Comparison of ENCODE assay signal across 8 cellular contexts in genomic region chr18:23585897-23586248, GRCh38. TPM values are rescaled to one million over a fixed set of nuclear protein-coding genes. Genes with fewer than 3 reads are reported as not detected.
A peak's percentile ranks its signal among the peaks of the same experiment; 100 is the strongest.
DNase-seq lines count a peak whose midpoint lies in the region; ATAC-seq, FAIRE-seq and TF ChIP-seq lines count a peak whose summit lies in the region.

No MANE protein-coding gene starts in this region.

- BruUV-seq in GM12878 (replicated peaks; lab: Mats Ljungman, UMichigan) = no TSS peak

- peaks cover 46 to 53% (median 53%) of the 10 kb centered on the region in 3 donors for H3K4me1 Mint-ChIP-seq in CD8-positive, alpha-beta memory T cell

- no peak for TF ChIP-seq POLR2A in GM12878 (IDR thresholded peaks at IDR 0.05; ENCODE audit: low read depth, low read length)

- H2AFZ ChIP-seq in GM12878 (ENCODE audit: control insufficient read depth, low read depth, low read length) = peak overlapping the region; percentile 78

- peak overlapping the region; percentile 82 for H3K4me2 ChIP-seq in GM12878 (ENCODE audit: control insufficient read depth, insufficient read depth)

- no peak for TF ChIP-seq EP300 in GM12878 (IDR thresholded peaks at IDR 0.05; ENCODE audit: borderline replicate concordance in 1 of 2, control insufficient read depth in 1 of 2, low read depth in 2 of 2, low read length in 2 of 2)

- in situ Hi-C loops in GM12878 (cut with MboI) = no loop called here

- H3K4me3 Mint-ChIP-seq in CD8-positive, alpha-beta memory T cell = peak overlapping the region; percentile 94 to 100 (median 97)

- peak overlapping the region; percentile 99 for H3K27ac ChIP-seq in CD8-positive, alpha-beta memory T cell (ENCODE audit: low read depth, low read length)
- H3K27ac ChIP-seq in GM12878 (ENCODE audit: control insufficient read depth, insufficient read depth) (peak overlapping the region; percentile 96), mesodermal cell (ENCODE audit: low read depth, low read length, severe bottlenecking) (peak overlapping the region; percentile 100)

- H3K9me3 ChIP-seq in CD8-positive, alpha-beta memory T cell (ENCODE audit: low read length) = no peaks in the 10 kb centered on the region
- no peaks in the 10 kb centered on the region for H3K9me3 ChIP-seq in GM12878 (replicated peaks; ENCODE audit: control insufficient read depth, insufficient read depth, low read length)
- H3K9me3 ChIP-seq in mesodermal cell (ENCODE audit: control insufficient read depth, low read length) = no peaks in the 10 kb centered on the region

- FAIRE-seq in GM12878 (lab: Jason Lieb, UNC) = no peak

- H4K20me1 ChIP-seq in GM12878 (ENCODE audit: control insufficient read depth, insufficient read depth) = no peaks in the 10 kb centered on the region

- POLR2A ChIA-PET in CD8-positive, alpha-beta memory T cell (lab: Charles Lee) = interaction anchor here (0.9 to 1.4 kb wide), 2 partner anchors 12 to 82 kb away, joined by 3 to 4 read pairs; no protein-coding TSS in a partner anchor
- POLR2A ChIA-PET in GM12878 (lab: Charles Lee) = interaction anchor here (0.6 to 2.8 kb wide), 12 partner anchors 10 to 1485 kb away, joined by 3 to 33 read pairs (median 4); partner anchors contain the start of gene RIOK3

- RAD21 ChIA-PET in GM12878 (lab: Charles Lee; ENCODE audit: unreplicated experiment) = interaction anchor here (0.7 to 2.6 kb wide), 7 partner anchors 28 to 162 kb away, joined by 3 to 22 read pairs (median 4); no protein-coding TSS in a partner anchor

- SMC1A ChIA-PET in GM12878 (lab: Charles Lee; ENCODE audit: uncharacterized antibody, unreplicated experiment) = interaction anchor here (0.6 to 3.2 kb wide), 22 partner anchors 11 to 626 kb away, joined by 3 to 28 read pairs (median 4); no protein-coding TSS in a partner anchor

- H3K9me3 Mint-ChIP-seq in CD8-positive, alpha-beta memory T cell = no peaks in the 10 kb centered on the region

- H3K27ac Mint-ChIP-seq in CD8-positive, alpha-beta memory T cell = peak overlapping the region; percentile 86 to 98 (median 96)

- TF ChIP-seq CTCF in GM12878 (IDR thresholded peaks at IDR 0.05 in 2 of 3, conservative IDR thresholded peaks at IDR 0.05 in 1 of 3; ENCODE audit: control insufficient read depth in 2 of 3, extremely low read depth in 1 of 3, insufficient read depth in 1 of 3, low read depth in 3 of 3, low read length in 3 of 3) = no peak

- H3K79me2 ChIP-seq in GM12878 (ENCODE audit: control insufficient read depth, insufficient read depth, low read length) = peaks cover 43% of the 10 kb centered on the region

- H3K27me3 Mint-ChIP-seq in CD8-positive, alpha-beta memory T cell = peaks cover 0 to 3% of the 10 kb centered on the region in 2 donors

- peak; percentile 26 for ATAC-seq in HG02973 (IDR thresholded peaks at IDR 0.05; ENCODE audit: unreplicated experiment)
- no peak for ATAC-seq in GM12878
- ATAC-seq in HG02588 (IDR thresholded peaks at IDR 0.05; ENCODE audit: unreplicated experiment) = no peak

- CTCF ChIA-PET in CD8-positive, alpha-beta memory T cell (lab: Charles Lee) = interaction anchor here (0.8 to 5.9 kb wide), 9 partner anchors 14 to 87 kb away, joined by 3 to 50 read pairs (median 5); no protein-coding TSS in a partner anchor
- CTCF ChIA-PET in GM12878 (lab: Yijun Ruan, JAX) = interaction anchor here (0.9 to 3.2 kb wide), 14 partner anchors 11 to 161 kb away, joined by 3 to 21 read pairs (median 4); no protein-coding TSS in a partner anchor

- H3K27me3 ChIP-seq in CD8-positive, alpha-beta memory T cell (ENCODE audit: insufficient read depth, low read length, poor library complexity, severe bottlenecking) = no peaks in the 10 kb centered on the region
- H3K27me3 ChIP-seq in GM12878 (replicated peaks in 1 of 2; ENCODE audit: control insufficient read depth in 2 of 2, insufficient read depth in 2 of 2, low read length in 1 of 2) = no peaks in the 10 kb centered on the region

- H3K36me3 Mint-ChIP-seq in CD8-positive, alpha-beta memory T cell = peaks cover 0 to 38% (median 9%) of the 10 kb centered on the region in 3 donors

- WGBS in GM12878 (ENCODE audit: insufficient coverage, insufficient replicate concordance, low lambda C conversion rate, missing lambda C conversion rate) = 3% methylated on average over 14 of the region's 14 CpGs
- whole genome bisulfite sequencing in mesodermal cell (ENCODE audit: insufficient coverage in 2 of 2), 2 experiments = 0% methylated on average over 8 to 12 of the region's 14 CpGs

- intact Hi-C loops in GM12878 (cut with micrococcal nuclease; ENCODE audit: unreplicated experiment) = loop anchor here (2.0 to 5.0 kb wide), 3 partner anchors 33 to 81 kb away; no protein-coding TSS in a partner anchor

- no peak for TF ChIP-seq RAD21 in GM12878 (IDR thresholded peaks at IDR 0.05; ENCODE audit: insufficient read depth, low read depth, low read length)

- peaks cover 46% of the 10 kb centered on the region for H3K4me1 ChIP-seq in CD8-positive, alpha-beta memory T cell (ENCODE audit: insufficient read depth, low read length)
- H3K4me1 ChIP-seq in GM12878 (ENCODE audit: control insufficient read depth, insufficient read depth, low read length) (peaks cover 7% of the 10 kb centered on the region; the same call in 1 of the 2 replicates), mesodermal cell (ENCODE audit: control insufficient read depth, insufficient read depth, low read length, poor library complexity, severe bottlenecking) (peaks cover 16% of the 10 kb centered on the region)

- peak overlapping the region; percentile 87 for H3K9ac ChIP-seq in GM12878 (ENCODE audit: control insufficient read depth, insufficient read depth, low read length)

- H3K36me3 ChIP-seq in CD8-positive, alpha-beta memory T cell (ENCODE audit: insufficient read depth, low read length) = no peaks in the 10 kb centered on the region
- H3K36me3 ChIP-seq in GM12878 (ENCODE audit: control insufficient read depth in 2 of 2, insufficient read depth in 2 of 2, low read length in 1 of 2) (no peaks in the 10 kb centered on the region), mesodermal cell (ENCODE audit: control insufficient read depth, insufficient read depth, low read length) (peaks cover 35% of the 10 kb centered on the region)

- no peak for DNase-seq in CD8-positive, alpha-beta memory T cell
- DNase-seq in GM12878 (ENCODE audit: low read depth, low spot score) (no peak), kidney glomerular epithelial cell (lab: John Stamatoyannopoulos, UW) (no peak), HK-2 (ENCODE audit: unreplicated experiment) (no peak), HT-29 (ENCODE audit: low spot score) (no peak)

- peak overlapping the region; percentile 87 for H3K4me3 ChIP-seq in CD8-positive, alpha-beta memory T cell (ENCODE audit: low read length)
- peak overlapping the region; percentile 91 for H3K4me3 ChIP-seq in GM12878
- peak overlapping the region; percentile 95 for H3K4me3 ChIP-seq in mesodermal cell (ENCODE audit: extremely low read depth, insufficient read depth, low read length, poor library complexity, severe bottlenecking)

TF ChIP-seq in GM12878, 131 proteins besides CTCF, POLR2A, EP300 and RAD21 (continues in another document):
- no peak for TF ChIP-seq KAT2A (conservative IDR thresholded peaks at IDR 0.05; ENCODE audit: control insufficient read depth, low read depth, low read length)
- TF ChIP-seq, protein P1, sequence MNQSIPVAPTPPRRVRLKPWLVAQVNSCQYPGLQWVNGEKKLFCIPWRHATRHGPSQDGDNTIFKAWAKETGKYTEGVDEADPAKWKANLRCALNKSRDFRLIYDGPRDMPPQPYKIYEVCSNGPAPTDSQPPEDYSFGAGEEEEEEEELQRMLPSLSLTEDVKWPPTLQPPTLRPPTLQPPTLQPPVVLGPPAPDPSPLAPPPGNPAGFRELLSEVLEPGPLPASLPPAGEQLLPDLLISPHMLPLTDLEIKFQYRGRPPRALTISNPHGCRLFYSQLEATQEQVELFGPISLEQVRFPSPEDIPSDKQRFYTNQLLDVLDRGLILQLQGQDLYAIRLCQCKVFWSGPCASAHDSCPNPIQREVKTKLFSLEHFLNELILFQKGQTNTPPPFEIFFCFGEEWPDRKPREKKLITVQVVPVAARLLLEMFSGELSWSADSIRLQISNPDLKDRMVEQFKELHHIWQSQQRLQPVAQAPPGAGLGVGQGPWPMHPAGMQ (IDR thresholded peaks at IDR 0.05; ENCODE audit: borderline replicate concordance) = no peak
- TF ChIP-seq ZNF217 (IDR thresholded peaks at IDR 0.05) = no peak
- no peak for TF ChIP-seq STAT3 (IDR thresholded peaks at IDR 0.05; ENCODE audit: low read depth, low read length)
- TF ChIP-seq, protein P2, sequence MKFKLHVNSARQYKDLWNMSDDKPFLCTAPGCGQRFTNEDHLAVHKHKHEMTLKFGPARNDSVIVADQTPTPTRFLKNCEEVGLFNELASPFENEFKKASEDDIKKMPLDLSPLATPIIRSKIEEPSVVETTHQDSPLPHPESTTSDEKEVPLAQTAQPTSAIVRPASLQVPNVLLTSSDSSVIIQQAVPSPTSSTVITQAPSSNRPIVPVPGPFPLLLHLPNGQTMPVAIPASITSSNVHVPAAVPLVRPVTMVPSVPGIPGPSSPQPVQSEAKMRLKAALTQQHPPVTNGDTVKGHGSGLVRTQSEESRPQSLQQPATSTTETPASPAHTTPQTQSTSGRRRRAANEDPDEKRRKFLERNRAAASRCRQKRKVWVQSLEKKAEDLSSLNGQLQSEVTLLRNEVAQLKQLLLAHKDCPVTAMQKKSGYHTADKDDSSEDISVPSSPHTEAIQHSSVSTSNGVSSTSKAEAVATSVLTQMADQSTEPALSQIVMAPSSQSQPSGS (IDR thresholded peaks at IDR 0.05; ENCODE audit: low read length) = no peak

RNA-seq across cellular contexts. Expression of gene NPC1, which starts 0.4 kb away (rescaled TPM):
- 10 to 100 TPM; 33.9 to 34.3 TPM for total RNA-seq in CD8-positive, alpha-beta memory T cell
- 40.9 TPM for polyA plus RNA-seq in CD8-positive, alpha-beta memory T cell
- 177 TPM in 2 replicates for total RNA-seq in GM12878 (2013; cell fraction: nucleolus; rRNA removed)
- total RNA-seq in GM12878 (2014; rRNA removed) (18.9 and 24.0 TPM in 2 replicates), GM12878 (2014; rRNA removed; fragmentation: Illumina TruSeq; extraction: Trizol) (19.9 and 21.1 TPM in 2 replicates), GM12878 (2021) (22.9 and 25.5 TPM in 2 replicates)
- 8.6 TPM for polyA plus RNA-seq in GM12878 (2011; ENCODE audit: low read depth)
- polyA plus RNA-seq in GM12878 (2011; rRNA removed) (38.3 and 45.2 TPM in 2 replicates), GM12878 (2014; fragmentation: Illumina TruSeq; extraction: Trizol) (17.4 and 21.1 TPM in 2 replicates), GM12878 (2014; fragmentation: Nextera tagmentation; extraction: Ambion mirVana) (10 to 100 TPM; 10.1 to 11.0 TPM), GM12878 (2014; rRNA removed) (15.8 and 19.0 TPM in 2 replicates), GM12878 (2016; fragmentation: Nextera tagmentation; extraction: Ambion mirVana) (10 to 100 TPM; 20.6 to 24.4 TPM)
- polyA plus RNA-seq in GM12878 (2011; cell fraction: cytosol; rRNA removed) = 52.8 and 53.1 TPM in 2 replicates
- polyA plus RNA-seq in GM12878 (2011; cell fraction: nucleus; rRNA removed) = 114 and 152 TPM in 2 replicates
- polyA plus RNA-seq in GM12878 (2012) = 12.9 and 20.2 TPM in 2 replicates
- 106 and 135 TPM in 2 replicates for polyA minus RNA-seq in GM12878 (2011; rRNA and poly(A)+ RNA removed)
- polyA minus RNA-seq in GM12878 (2011; cell fraction: cytosol; rRNA and poly(A)+ RNA removed) = 26.2 and 31.5 TPM in 2 replicates
- 98.8 and 143 TPM in 2 replicates for polyA minus RNA-seq in GM12878 (2011; cell fraction: nucleus; rRNA and poly(A)+ RNA removed)
- 65.3 TPM for polyA plus RNA-seq in mesodermal cell (2013, experiment 1 of 2)
- polyA plus RNA-seq in mesodermal cell (2013, experiment 2 of 2) = 53.8 TPM
- total RNA-seq in HT-29 (2014; rRNA removed; shearing (Covaris generic)) = 35.7 and 48.5 TPM in 2 replicates
